8 cellular contexts compared by ENCODE assay signal in the genomic region with DNA sequence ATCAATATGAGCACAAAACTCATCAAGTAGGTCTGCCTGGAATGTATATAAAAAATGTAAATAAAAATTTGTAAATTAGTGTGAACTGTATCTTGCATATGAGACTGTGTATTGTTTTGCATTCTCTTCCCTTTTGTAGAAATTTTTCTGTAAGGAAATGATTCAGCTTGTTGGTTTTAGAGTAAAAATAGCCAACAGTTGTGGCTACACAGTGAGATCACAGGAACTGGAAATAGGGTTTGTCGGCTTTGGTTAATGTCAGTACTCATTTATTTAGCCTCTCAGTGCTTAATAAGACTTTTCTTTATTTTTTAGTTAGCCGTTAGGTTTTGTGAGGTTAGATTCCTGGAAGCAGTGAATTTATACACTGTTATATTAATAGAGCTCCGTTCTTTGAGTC.
DNase-seq lines count a peak whose midpoint lies in the region; ATAC-seq and TF ChIP-seq lines count a peak whose summit lies in the region.

No MANE protein-coding gene starts in this region.

- intact Hi-C loops in spleen (cut with DNase I; ENCODE audit: low total_unique reads): no loop called here

- no peak overlapping the region for H3K27ac Mint-ChIP-seq in stimulated activated naive CD8-positive, alpha-beta T cell treated with anti-CD3 and anti-CD28 coated beads, Interleukin-15, amount 100 ng/mL, for 72 hours

- no peak overlapping the region for H3K4me3 Mint-ChIP-seq in stimulated activated naive CD8-positive, alpha-beta T cell treated with anti-CD3 and anti-CD28 coated beads, Interleukin-15, amount 100 ng/mL, for 72 hours

- peaks cover 4 to 8% of the 10 kb centered on the region in 2 donors for H3K9me3 Mint-ChIP-seq in stimulated activated naive CD8-positive, alpha-beta T cell treated with anti-CD3 and anti-CD28 coated beads, Interleukin-15, amount 100 ng/mL, for 72 hours

- 22 to 36% (median 23%) methylated on average over 3 of the region's 3 CpGs for WGBS in spleen, 5 donors

- peaks cover 0 to 27% (median 0%) of the 10 kb centered on the region in 6 donors for H3K36me3 ChIP-seq in spleen

- H3K4me1 Mint-ChIP-seq in stimulated activated naive CD8-positive, alpha-beta T cell treated with anti-CD3 and anti-CD28 coated beads, Interleukin-15, amount 100 ng/mL, for 72 hours: peaks cover 22% of the 10 kb centered on the region

- TF ChIP-seq POLR2A in spleen (IDR thresholded peaks at IDR 0.05): no peak

- DNase-seq in GM10266 (ENCODE audit: extremely low spot score) (peak; percentile 37), KG1 (lab: John Stamatoyannopoulos, UW) (peak; percentile 78), dedifferentiated amniotic fluid mesenchymal stem cell (ENCODE audit: extremely low spot score) (peak; percentile 62), spleen (no peak), DMS53 (lab: John Stamatoyannopoulos, UW) (no peak), ecto neural progenitor cell (ENCODE audit: low spot score) (no peak)
- DNase-seq in stimulated activated naive CD8-positive, alpha-beta T cell treated with anti-CD3 and anti-CD28 coated beads, Interleukin-15, amount 100 ng/mL, for 72 hours: peak in 1 of 2 donors; percentile 16

- peaks cover 0 to 2% (median 0%) of the 10 kb centered on the region in 8 donors for H3K9me3 ChIP-seq in spleen

- no peak for TF ChIP-seq CTCF in GM10266 (IDR thresholded peaks at IDR 0.05; ENCODE audit: control insufficient read depth, insufficient read depth, low read depth, missing control alignments)
- no peak for TF ChIP-seq CTCF in spleen (IDR thresholded peaks at IDR 0.05 in 8 of 11, conservative IDR thresholded peaks at IDR 0.05 in 3 of 11)

- H3K27me3 Mint-ChIP-seq in stimulated activated naive CD8-positive, alpha-beta T cell treated with anti-CD3 and anti-CD28 coated beads, Interleukin-15, amount 100 ng/mL, for 72 hours: no peaks in the 10 kb centered on the region

- H3K27ac ChIP-seq in spleen: peak overlapping the region in 4 of 8 donors; percentile 9 to 33 (median 31)

- no peak overlapping the region for H3K4me3 ChIP-seq in spleen

- peak; percentile 75 for ATAC-seq in GM21576 (IDR thresholded peaks at IDR 0.05; ENCODE audit: unreplicated experiment)
- ATAC-seq in stimulated activated naive CD8-positive, alpha-beta T cell treated with anti-CD3 and anti-CD28 coated beads, Interleukin-15, amount 100 ng/mL, for 72 hours: peak; percentile 95

- H3K27me3 ChIP-seq in spleen (replicated peaks in 1 of 7): no peaks in the 10 kb centered on the region

- H3K4me1 ChIP-seq in spleen: peaks cover 0 to 59% (median 23%) of the 10 kb centered on the region in 6 donors

Comparison
In these comparisons a context has a peak if more than half of its experiments do, and no peak if none do; other contexts are left out.
1. DNase-seq: peak in GM10266 (single experiment), KG1 (single experiment) and dedifferentiated amniotic fluid mesenchymal stem cell (single experiment); none in spleen (single experiment), DMS53 (single experiment) and ecto neural progenitor cell (single experiment).